ENCODE assay signal across 12 cellular contexts in the genomic region with DNA sequence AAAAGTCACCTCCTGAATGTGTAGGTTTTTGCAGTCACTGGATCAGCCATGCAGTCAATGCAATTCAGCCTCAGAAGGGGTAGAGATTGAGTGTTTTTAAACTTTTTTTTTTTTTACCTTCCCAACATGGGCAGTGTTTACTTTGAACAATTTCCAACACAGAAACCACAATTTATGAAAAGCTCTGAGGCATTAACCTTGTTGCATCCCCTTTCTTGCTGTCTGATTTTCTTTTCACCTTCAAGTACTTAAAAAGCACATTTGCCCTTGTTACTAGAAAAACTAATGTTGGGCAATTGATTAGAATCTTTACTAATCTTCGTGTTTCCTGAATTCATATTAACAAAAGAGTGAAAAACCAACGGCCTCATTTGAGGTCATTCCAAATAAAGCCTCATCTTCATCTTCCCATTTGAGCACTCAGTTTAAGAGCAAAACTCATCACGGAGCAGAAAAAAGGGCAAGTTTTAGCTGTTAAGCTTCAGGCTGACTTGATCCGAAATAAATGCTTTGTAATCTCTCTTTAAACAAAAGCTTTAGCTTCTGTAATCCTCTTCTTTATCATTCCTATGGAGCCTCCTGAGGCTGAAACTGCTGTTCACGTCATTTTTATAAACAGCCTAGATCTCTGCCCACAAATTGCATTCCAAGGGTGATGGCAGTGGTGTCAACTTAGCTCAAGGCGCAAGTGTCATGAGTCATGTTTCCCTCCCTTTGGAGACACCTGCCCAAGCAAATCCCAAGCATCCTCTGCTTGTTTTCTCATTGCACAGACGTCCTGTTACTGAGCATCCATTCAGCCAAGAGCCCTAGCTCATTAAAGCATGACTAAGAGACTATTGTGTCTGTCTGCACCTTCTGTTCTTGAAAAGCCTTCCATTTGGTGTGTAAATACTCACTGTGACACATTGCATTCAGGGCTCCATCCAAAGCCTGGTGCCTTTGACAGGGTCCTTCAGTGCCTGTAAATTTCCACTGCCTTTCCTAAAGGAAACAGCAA.
A peak's percentile ranks its signal among the peaks of the same experiment; 100 is the strongest.
DNase-seq lines count a peak whose midpoint lies in the region; ATAC-seq, FAIRE-seq and TF ChIP-seq lines count a peak whose summit lies in the region.
"Had no signal": no experiment of that assay in that cellular context is flagged by ENCODE, and none has a peak within 500 bp of the region (broad histone marks: within the 10 kb centered on the region; RNA-seq: fewer than 3 reads in every experiment).

No MANE protein-coding gene starts in this region.

- dilution Hi-C loops in endothelial cell of umbilical vein (cut with MboI; ENCODE audit: extremely low pct_ligation_motif_present, low sequenced_read_pairs) = no loop called here

- intact Hi-C loops in endothelial cell of umbilical vein (cut with micrococcal nuclease) = no loop called here

- H3K79me2 ChIP-seq in endothelial cell of umbilical vein (ENCODE audit: control insufficient read depth, insufficient read depth, low read length) = no peaks in the 10 kb centered on the region

- ATAC-seq in GM21390 (IDR thresholded peaks at IDR 0.05; ENCODE audit: unreplicated experiment) = no peak
- ATAC-seq in GM19395 (IDR thresholded peaks at IDR 0.05; ENCODE audit: unreplicated experiment) = no peak

- POLR2A ChIA-PET in endothelial cell of umbilical vein (lab: Charles Lee) = no interaction called here

- H3K4me1 ChIP-seq in endothelial cell of umbilical vein (ENCODE audit: control insufficient read depth, extremely low read depth, insufficient read depth, low read length) = no peaks in the 10 kb centered on the region

- no peak for FAIRE-seq in endothelial cell of umbilical vein (lab: Jason Lieb, UNC)
- peak; percentile 55 for FAIRE-seq in urothelium cell line (lab: Jason Lieb, UNC)

- no peaks in the 10 kb centered on the region for H3K9me1 ChIP-seq in endothelial cell of umbilical vein (replicated peaks; ENCODE audit: control insufficient read depth, extremely low read depth, insufficient read depth, low read length)

- no peaks in the 10 kb centered on the region for H3K36me3 ChIP-seq in endothelial cell of umbilical vein (ENCODE audit: control insufficient read depth in 2 of 2, extremely low read depth in 1 of 2, insufficient read depth in 2 of 2, low read length in 2 of 2)

- DNase-seq in NCI-H1417 (lab: John Stamatoyannopoulos, UW) (peak; percentile 38 to 81 (median 75)), NCI-H1417 treated with DMSO at 0.1 percent for 48 hours (lab: John Stamatoyannopoulos, UW) (no peak), NCI-H524 treated with DMSO at 0.1 percent for 48 hours (lab: John Stamatoyannopoulos, UW) (peak; percentile 96), endothelial cell of umbilical vein (ENCODE audit: low read depth, low spot score) (no peak), urothelium cell line (ENCODE audit: low spot score) (peak; percentile 85), substantia nigra (lab: John Stamatoyannopoulos, UW) (no peak)
- DNase-seq: activated CD8-positive, alpha-beta memory T cell treated with anti-CD3 and anti-CD28 coated beads, Interleukin-2, amount 50 U/mL, for 48 hours; SK-N-SH had no signal

- H3K27me3 ChIP-seq in endothelial cell of umbilical vein (ENCODE audit: control insufficient read depth in 2 of 2, insufficient read depth in 2 of 2, low read length in 2 of 2) = peaks cover 0 to 2% of the 10 kb centered on the region in 2 experiments

- H3K4me3 ChIP-seq in endothelial cell of umbilical vein (replicated peaks in 1 of 3; ENCODE audit: insufficient read depth in 1 of 3, low read depth in 1 of 3, low read length in 3 of 3) = no peak overlapping the region

- H3K9me3 ChIP-seq in endothelial cell of umbilical vein (replicated peaks; ENCODE audit: control insufficient read depth, insufficient read depth, low read length) = no peaks in the 10 kb centered on the region
- H3K9me3 ChIP-seq: SK-N-SH had no signal

- TF ChIP-seq CTCF in endothelial cell of umbilical vein (IDR thresholded peaks at IDR 0.05; ENCODE audit: extremely low read depth in 1 of 2, insufficient read depth in 1 of 2, low read depth in 1 of 2, low read length in 2 of 2) = no peak

- CTCF ChIA-PET in endothelial cell of umbilical vein (lab: Charles Lee) = interaction anchor here (0.6 to 1.0 kb wide), 2 partner anchors 9 to 18 kb away, joined by 3 to 4 read pairs; no protein-coding TSS in a partner anchor

- H3K9ac ChIP-seq in endothelial cell of umbilical vein (replicated peaks; ENCODE audit: extremely low read depth, insufficient read depth, low read length) = no peak overlapping the region
- H3K9ac ChIP-seq: SK-N-SH had no signal

- no peak overlapping the region for H3K27ac ChIP-seq in endothelial cell of umbilical vein (ENCODE audit: insufficient read depth, low read depth, low read length)
- H3K27ac ChIP-seq in substantia nigra (ENCODE audit: low read depth, low read length, poor library complexity, severe bottlenecking) = no peak overlapping the region
- H3K27ac ChIP-seq: 22Rv1, HL-60 had no signal

- no peak overlapping the region for H3K4me2 ChIP-seq in endothelial cell of umbilical vein (ENCODE audit: insufficient read depth, low read length)
- H3K4me2 ChIP-seq: SK-N-SH had no signal

- H2AFZ ChIP-seq in endothelial cell of umbilical vein (ENCODE audit: low read depth, low read length) = no peak overlapping the region

- no peak for TF ChIP-seq POLR2A in endothelial cell of umbilical vein (IDR thresholded peaks at IDR 0.05; ENCODE audit: low read depth, low read length)

- BruUV-seq in endothelial cell of umbilical vein (replicated peaks; lab: Mats Ljungman, UMichigan) = no TSS peak

- H4K20me1 ChIP-seq in endothelial cell of umbilical vein (replicated peaks; ENCODE audit: control insufficient read depth, extremely low read depth, insufficient read depth, low read length) = no peaks in the 10 kb centered on the region

TF ChIP-seq in endothelial cell of umbilical vein, 7 proteins besides CTCF, POLR2A, EP300 and RAD21:
- TF ChIP-seq FOS (IDR thresholded peaks at IDR 0.05; ENCODE audit: borderline replicate concordance, insufficient read depth, low read length) (peak; percentile 52), POLR2AphosphoS5 (IDR thresholded peaks at IDR 0.05; ENCODE audit: insufficient read depth, low read depth, low read length) (no peak)

Comparison
In these comparisons a context has a peak if more than half of its experiments do, and no peak if none do; other contexts are left out.
1. DNase-seq: peak in NCI-H1417 (3 of 3), NCI-H524 treated with DMSO at 0.1 percent for 48 hours (single experiment) and urothelium cell line (single experiment); none in NCI-H1417 treated with DMSO at 0.1 percent for 48 hours (single experiment), endothelial cell of umbilical vein (single experiment) and substantia nigra (0 of 49).